In the genomic region with DNA sequence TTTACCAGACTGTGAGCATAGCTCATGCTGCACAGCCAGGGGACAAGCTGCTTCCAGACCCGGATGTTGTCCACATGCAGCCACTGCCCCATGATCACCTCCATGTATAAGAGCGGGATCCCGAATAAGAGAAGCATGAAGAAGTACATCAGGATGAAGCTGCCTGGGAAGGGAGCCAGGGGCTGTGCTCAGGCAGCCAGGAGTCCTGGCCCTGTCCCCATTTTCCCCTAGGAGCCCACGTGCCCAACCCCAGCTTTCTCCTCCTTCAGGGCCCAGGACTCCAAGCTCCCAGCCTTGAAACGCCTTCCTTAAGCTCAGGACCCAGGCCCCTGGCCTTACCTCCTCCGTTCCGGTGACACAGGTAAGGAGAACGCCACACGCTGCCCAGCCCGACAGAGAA, we compare ENCODE assay signal across 30 cellular contexts.
"Had no signal": no experiment of that assay in that cellular context is flagged by ENCODE, and none has a peak within 500 bp of the region (broad histone marks: within the 10 kb centered on the region; RNA-seq: fewer than 3 reads in every experiment).

No MANE protein-coding gene starts in this region.

- H3K36me3 ChIP-seq: SJCRH30 had no signal

- DNase-seq: activated CD4-positive, alpha-beta T cell treated with anti-CD3 and anti-CD28 coated beads, Interleukin-2, amount 10 ng/mL, durations not matched to agents 24 days and 14 days; activated CD4-positive, alpha-beta T cell treated with anti-CD3 and anti-CD28 coated beads, Interleukin-2, amount 50 U/mL, for 4 hours; activated CD8-positive, alpha-beta T cell treated with anti-CD3 and anti-CD28 coated beads for 36 hours; activated effector memory CD4-positive, alpha-beta T cell treated with anti-CD3 and anti-CD28 coated beads, Interleukin-2, amount 50 U/mL, for 16 hours; activated naive CD4-positive, alpha-beta T cell; activated naive CD4-positive, alpha-beta T cell treated with anti-CD3 and anti-CD28 coated beads, Interleukin-2, amount 50 U/mL, for 16 hours; activated naive CD8-positive, alpha-beta T cell treated with anti-CD3 and anti-CD28 coated beads for 36 hours; activated T-cell treated with anti-CD3 and anti-CD28 coated beads, Interleukin-2, amount 50 U/mL, for 1 hour; activated T-cell treated with anti-CD3 and anti-CD28 coated beads, Interleukin-2, amount 50 U/mL, for 72 hours; amniotic stem cell; caudate nucleus; Karpas-422; KBM-7; MM.1S; MV-4-11; NCI-H1092; NCI-H1436 treated with DMSO at 0.1 percent for 48 hours; NCI-H1694 treated with DMSO at 0.1 percent for 48 hours; NCI-H2029; NCI-H345; NCI-H524 treated with DMSO at 0.1 percent for 48 hours; PC-9; SHP77; SJCRH30 had no signal

- H3K27me3 ChIP-seq: ascending aorta, SJCRH30 had no signal

- H3K4me1 Mint-ChIP-seq: activated CD4-positive, alpha-beta T cell treated with anti-CD3 and anti-CD28 coated beads, Interleukin-2, amount 10 ng/mL, durations not matched to agents 24 days and 14 days; activated naive CD8-positive, alpha-beta T cell treated with anti-CD3 and anti-CD28 coated beads for 36 hours; activated T-helper 17 cell treated with anti-CD3 and anti-CD28 coated beads, Interleukin-2, amount 50 U/mL, for 72 hours; IgD-negative memory B cell had no signal

- ATAC-seq: activated CD8-positive, alpha-beta T cell treated with anti-CD3 and anti-CD28 coated beads for 36 hours; activated T-cell treated with anti-CD3 and anti-CD28 coated beads, Interleukin-2, amount 50 U/mL, for 72 hours; activated T-helper 17 cell treated with anti-CD3 and anti-CD28 coated beads, Interleukin-2, amount 50 U/mL, for 72 hours had no signal

- H3K27ac Mint-ChIP-seq: activated CD4-positive, alpha-beta T cell treated with anti-CD3 and anti-CD28 coated beads, Interleukin-2, amount 10 ng/mL, durations not matched to agents 24 days and 14 days; activated CD8-positive, alpha-beta T cell treated with anti-CD3 and anti-CD28 coated beads for 36 hours; activated naive CD8-positive, alpha-beta T cell treated with anti-CD3 and anti-CD28 coated beads for 36 hours; activated T-cell treated with anti-CD3 and anti-CD28 coated beads, Interleukin-2, amount 50 U/mL, for 72 hours; activated T-helper 17 cell treated with anti-CD3 and anti-CD28 coated beads, Interleukin-2, amount 50 U/mL, for 72 hours; IgD-negative memory B cell; T-helper 2 cell treated with Interferon-gamma antibody and Interleukin-4, amounts not matched to agents 5 μg/mL and 100 μg/mL, for 36 hours had no signal

- H2AFZ ChIP-seq: PC-9 had no signal

- H3K4me1 ChIP-seq: ascending aorta, SJCRH30 had no signal

- H3K4me3 ChIP-seq: ascending aorta, PC-9, SJCRH30, SK-N-MC had no signal

- H3K4me3 Mint-ChIP-seq: activated CD4-positive, alpha-beta T cell treated with anti-CD3 and anti-CD28 coated beads, Interleukin-2, amount 10 ng/mL, durations not matched to agents 24 days and 14 days; activated CD8-positive, alpha-beta T cell treated with anti-CD3 and anti-CD28 coated beads for 36 hours; activated naive CD8-positive, alpha-beta T cell treated with anti-CD3 and anti-CD28 coated beads for 36 hours; activated T-cell treated with anti-CD3 and anti-CD28 coated beads, Interleukin-2, amount 50 U/mL, for 72 hours; activated T-helper 17 cell treated with anti-CD3 and anti-CD28 coated beads, Interleukin-2, amount 50 U/mL, for 72 hours; IgD-negative memory B cell; T-helper 2 cell treated with Interferon-gamma antibody and Interleukin-4, amounts not matched to agents 5 μg/mL and 100 μg/mL, for 36 hours had no signal

- H3K4me2 ChIP-seq: PC-9 had no signal

- H3K27ac ChIP-seq: ascending aorta, PC-9, RWPE1, SJCRH30, SK-N-MC had no signal
